8 cellular contexts compared by ENCODE assay signal in the genomic region with DNA sequence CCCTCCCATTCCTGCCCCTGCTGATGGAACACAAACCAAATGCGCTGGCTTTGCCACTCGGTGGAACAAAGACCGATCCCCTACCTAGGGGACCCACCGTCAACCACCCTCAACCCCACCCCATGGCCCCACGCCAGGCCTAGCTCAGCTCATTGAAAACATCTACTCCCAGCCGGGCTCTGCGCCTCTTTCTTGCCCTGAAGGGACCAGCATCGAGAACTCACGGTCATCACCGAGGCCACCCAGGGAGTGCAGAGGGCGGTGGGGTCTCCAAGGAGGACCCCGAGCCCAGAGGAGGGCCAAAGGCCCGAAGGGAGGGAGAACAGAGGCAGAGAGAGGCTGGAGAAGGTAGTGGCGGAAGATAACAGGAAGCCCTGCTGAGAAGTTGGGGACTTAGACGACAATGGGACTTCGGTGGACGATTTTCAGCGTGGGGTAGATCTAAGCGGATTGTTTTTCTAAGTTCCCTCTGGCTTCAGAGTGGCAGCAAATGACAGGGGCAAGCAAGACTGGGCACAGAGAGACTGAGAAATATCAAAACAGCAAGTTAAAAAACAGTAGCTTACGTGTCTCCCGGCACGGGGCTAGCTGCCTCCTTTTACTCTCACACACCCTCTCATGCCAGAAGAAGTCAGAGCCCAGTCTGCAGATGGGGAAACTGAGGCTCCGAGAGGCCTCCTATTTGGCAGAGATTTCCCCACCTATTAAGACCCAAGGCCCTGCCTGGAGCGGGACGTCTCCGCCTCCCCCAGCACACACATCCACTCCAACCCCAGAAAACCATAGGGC. TPM values are rescaled to one million over a fixed set of nuclear protein-coding genes. Genes with fewer than 3 reads are reported as not detected.
A peak's percentile ranks its signal among the peaks of the same experiment; 100 is the strongest.
DNase-seq lines count a peak whose midpoint lies in the region; ATAC-seq and TF ChIP-seq lines count a peak whose summit lies in the region.

No MANE protein-coding gene starts in this region.

- H3K79me2 ChIP-seq in SK-N-SH (ENCODE audit: insufficient read depth), result peaks cover 56% of the 10 kb centered on the region

- TF ChIP-seq CTCF in SK-N-SH (IDR thresholded peaks at IDR 0.05) (no peak), mucosa of descending colon (IDR thresholded peaks at IDR 0.05) (no peak), vagina (IDR thresholded peaks at IDR 0.05) (no peak)

- peak; percentile 72 for DNase-seq in activated effector memory CD4-positive, alpha-beta T cell treated with anti-CD3 and anti-CD28 coated beads, Interleukin-2, amount 50 U/mL, for 16 hours
- no peak for DNase-seq in activated effector memory CD4-positive, alpha-beta T cell treated with Interleukin-2 at 50 U/mL for 16 hours
- DNase-seq in SK-N-SH (peak; percentile 69), mucosa of descending colon (peak; percentile 81 to 82 (median 81)), vagina (ENCODE audit: extremely low spot score in 2 of 2) (no peak), glomerular visceral epithelial cell (ENCODE audit: extremely low spot score) (no peak), cerebellar cortex (ENCODE audit: low spot score) (no peak)

- no peak for TF ChIP-seq RAD21 in SK-N-SH (IDR thresholded peaks at IDR 0.05; ENCODE audit: low read length)

- H3K27me3 ChIP-seq in SK-N-SH (ENCODE audit: insufficient read depth), result no peaks in the 10 kb centered on the region
- H3K27me3 ChIP-seq in ectodermal cell (ENCODE audit: control insufficient read depth, insufficient read depth, low read length, poor library complexity, severe bottlenecking), result no peaks in the 10 kb centered on the region
- H3K27me3 ChIP-seq in vagina, result no peaks in the 10 kb centered on the region

- H3K4me3 ChIP-seq in SK-N-SH (ENCODE audit: low read depth in 2 of 2, low read length in 1 of 2) (peak overlapping the region; percentile 62 to 81), ectodermal cell (ENCODE audit: insufficient read depth, low read depth, low read length) (peak overlapping the region; percentile 72), mucosa of descending colon (peak overlapping the region; percentile 36), vagina (peak overlapping the region; percentile 63 to 64)

- no peaks in the 10 kb centered on the region for H3K9me2 ChIP-seq in SK-N-SH

- H3K4me1 ChIP-seq in SK-N-SH (ENCODE audit: control insufficient read depth in 1 of 2, insufficient read depth in 2 of 2, low read depth in 1 of 2, low read length in 1 of 2), result peaks cover 33 to 35% of the 10 kb centered on the region in 2 experiments; a peak in 2 of 4 replicates
- H3K4me1 ChIP-seq in ectodermal cell (ENCODE audit: control insufficient read depth, insufficient read depth, low read length), result peaks cover 31% of the 10 kb centered on the region
- H3K4me1 ChIP-seq in mucosa of descending colon (ENCODE audit: low read depth), result peaks cover 53% of the 10 kb centered on the region
- H3K4me1 ChIP-seq in vagina, result peaks cover 60% of the 10 kb centered on the region

- peaks cover 4% of the 10 kb centered on the region for H3F3A ChIP-seq in SK-N-SH (replicated peaks; ENCODE audit: insufficient read depth)

- no peak for TF ChIP-seq EP300 in SK-N-SH (IDR thresholded peaks at IDR 0.05; ENCODE audit: borderline replicate concordance in 1 of 2, low read depth in 1 of 2, low read length in 1 of 2)

- 6% methylated on average over 25 of the region's 26 CpGs for WGBS in SK-N-SH (ENCODE audit: low lambda C conversion rate)
- 0 to 1% methylated on average over 26 of the region's 26 CpGs for WGBS in ectodermal cell, 2 experiments

- no peaks in the 10 kb centered on the region for H3K36me3 ChIP-seq in SK-N-SH (replicated peaks in 1 of 2; ENCODE audit: control insufficient read depth in 1 of 2, insufficient read depth in 2 of 2, low read length in 1 of 2)
- H3K36me3 ChIP-seq in ectodermal cell (ENCODE audit: control insufficient read depth, insufficient read depth, low read length), result no peaks in the 10 kb centered on the region
- no peaks in the 10 kb centered on the region for H3K36me3 ChIP-seq in mucosa of descending colon (ENCODE audit: low read depth)
- no peaks in the 10 kb centered on the region for H3K36me3 ChIP-seq in vagina

- H3K9me3 ChIP-seq in SK-N-SH, result no peaks in the 10 kb centered on the region
- no peaks in the 10 kb centered on the region for H3K9me3 ChIP-seq in ectodermal cell (ENCODE audit: control insufficient read depth, low read length)
- H3K9me3 ChIP-seq in mucosa of descending colon, result no peaks in the 10 kb centered on the region
- H3K9me3 ChIP-seq in vagina, result no peaks in the 10 kb centered on the region

- CTCF ChIA-PET in SK-N-SH (lab: Yijun Ruan, JAX), result interaction anchor here (1.8 to 4.8 kb wide), 2 partner anchors 12 to 206 kb away, joined by 9 to 50 read pairs; no protein-coding TSS in a partner anchor

- H4K20me1 ChIP-seq in SK-N-SH (ENCODE audit: insufficient read depth), result peaks cover 38% of the 10 kb centered on the region

- POLR2A ChIA-PET in SK-N-SH (lab: Yijun Ruan, JAX), result interaction anchor here (0.6 to 1.8 kb wide), 10 partner anchors 12 to 224 kb away, joined by 3 to 10 read pairs (median 6); a partner anchor contains a TSS

- peak overlapping the region; percentile 100 for H3K4me2 ChIP-seq in SK-N-SH

- H3K27ac ChIP-seq in SK-N-SH (ENCODE audit: low read depth in 2 of 2, low read length in 1 of 2) (peak overlapping the region; percentile 77 to 83), ectodermal cell (ENCODE audit: insufficient read depth, low read depth, low read length, poor library complexity, severe bottlenecking) (peak overlapping the region; percentile 94), vagina (peak overlapping the region; percentile 86)

- TF ChIP-seq POLR2A in vagina (IDR thresholded peaks at IDR 0.05), result no peak

- no peak for ATAC-seq in mucosa of descending colon

- peak overlapping the region; percentile 88 for H3K9ac ChIP-seq in SK-N-SH

- intact Hi-C loops in mucosa of descending colon (cut with DNase I, micrococcal nuclease), result no loop called here
- intact Hi-C loops in vagina (cut with DNase I), result loop anchor here (2.0 kb wide), 1 partner anchor 71 kb away; a partner anchor contains a TSS

- H2AFZ ChIP-seq in SK-N-SH (ENCODE audit: low read depth), result peak overlapping the region; percentile 73; the same call in 1 of the 2 replicates

TF ChIP-seq in SK-N-SH, 30 proteins besides CTCF, POLR2A, EP300 and RAD21:
- no peak for TF ChIP-seq GABPA (IDR thresholded peaks at IDR 0.05; ENCODE audit: low read depth)
- 0 out of 2 replicates have a peak, but pooled peaks have one; percentile 11 for TF ChIP-seq MXI1 (IDR thresholded peaks at IDR 0.05; ENCODE audit: low read depth, low read length)
- TF ChIP-seq, protein P1, sequence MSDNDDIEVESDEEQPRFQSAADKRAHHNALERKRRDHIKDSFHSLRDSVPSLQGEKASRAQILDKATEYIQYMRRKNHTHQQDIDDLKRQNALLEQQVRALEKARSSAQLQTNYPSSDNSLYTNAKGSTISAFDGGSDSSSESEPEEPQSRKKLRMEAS (IDR thresholded peaks at IDR 0.05; ENCODE audit: low read depth), result 0 out of 2 replicates have a peak, but pooled peaks have one; percentile 5
- no peak for TF ChIP-seq TAF1 (IDR thresholded peaks at IDR 0.05; ENCODE audit: borderline replicate concordance, low read depth, low read length)

RNA-seq across cellular contexts. Expression of a gene that starts 1.1 kb away (rescaled TPM):
- 60.6 and 93.6 TPM in 2 replicates for polyA plus RNA-seq in SK-N-SH (2012; rRNA removed)
- polyA plus RNA-seq in SK-N-SH (2012; cell fraction: cytosol; rRNA removed), result 41.7 and 53.3 TPM in 2 replicates
- 56.6 and 82.5 TPM in 2 replicates for polyA plus RNA-seq in SK-N-SH (2012; cell fraction: nucleus; rRNA removed)
- polyA plus RNA-seq in ectodermal cell (2013, experiment 1 of 4), result 212 TPM
- 243 TPM for polyA plus RNA-seq in ectodermal cell (2013, experiment 2 of 4)
- polyA plus RNA-seq in ectodermal cell (2013, experiment 3 of 4), result 154 TPM
- polyA plus RNA-seq in ectodermal cell (2013, experiment 4 of 4), result 191 TPM
- total RNA-seq in mucosa of descending colon (10 to 100 TPM; 42.7 to 69.4 (median 56.8) TPM), vagina (125 TPM)

RNA-seq across cellular contexts. Expression of a gene that starts 14.5 kb away (rescaled TPM):
- polyA plus RNA-seq in SK-N-SH (2012; rRNA removed), result not detected in 2 replicates
- polyA plus RNA-seq in SK-N-SH (2012; cell fraction: cytosol; rRNA removed), result not detected in 2 replicates
- not detected in 2 replicates for polyA plus RNA-seq in SK-N-SH (2012; cell fraction: nucleus; rRNA removed)
- not detected for polyA plus RNA-seq in ectodermal cell (2013, experiment 1 of 4)
- not detected for polyA plus RNA-seq in ectodermal cell (2013, experiment 2 of 4)
- polyA plus RNA-seq in ectodermal cell (2013, experiment 3 of 4), result not detected
- not detected for polyA plus RNA-seq in ectodermal cell (2013, experiment 4 of 4)
- total RNA-seq in mucosa of descending colon (not detected), vagina (not detected)

Comparison
In these comparisons a context has a peak if more than half of its experiments do, and no peak if none do; other contexts are left out.
1. DNase-seq: peak in activated effector memory CD4-positive, alpha-beta T cell treated with anti-CD3 and anti-CD28 coated beads, Interleukin-2, amount 50 U/mL, for 16 hours (single experiment), SK-N-SH (single experiment) and mucosa of descending colon (3 of 3); none in activated effector memory CD4-positive, alpha-beta T cell treated with Interleukin-2 at 50 U/mL for 16 hours (single experiment), vagina (0 of 2), glomerular visceral epithelial cell (single experiment) and cerebellar cortex (single experiment).
2. Peak in every context shown above with its lines, with median percentiles within 50 percentile points of each other: H3K27ac ChIP-seq and H3K4me3 ChIP-seq.